ENCODE assay signal across 3 cellular contexts in genomic region chr1:82287556-82287955, GRCh38.
"Had no signal": no experiment of that assay in that cellular context is flagged by ENCODE, and none has a peak within 500 bp of the region (broad histone marks: within the 10 kb centered on the region; RNA-seq: fewer than 3 reads in every experiment).

No MANE protein-coding gene starts in this region.

- DNase-seq: GDM1, GF-D8 had no signal

- ATAC-seq: GM12878 had no signal

- H3K4me3 ChIP-seq: GM12878 had no signal
